Comparison of ENCODE assay signal across 8 cellular contexts in the genomic region with DNA sequence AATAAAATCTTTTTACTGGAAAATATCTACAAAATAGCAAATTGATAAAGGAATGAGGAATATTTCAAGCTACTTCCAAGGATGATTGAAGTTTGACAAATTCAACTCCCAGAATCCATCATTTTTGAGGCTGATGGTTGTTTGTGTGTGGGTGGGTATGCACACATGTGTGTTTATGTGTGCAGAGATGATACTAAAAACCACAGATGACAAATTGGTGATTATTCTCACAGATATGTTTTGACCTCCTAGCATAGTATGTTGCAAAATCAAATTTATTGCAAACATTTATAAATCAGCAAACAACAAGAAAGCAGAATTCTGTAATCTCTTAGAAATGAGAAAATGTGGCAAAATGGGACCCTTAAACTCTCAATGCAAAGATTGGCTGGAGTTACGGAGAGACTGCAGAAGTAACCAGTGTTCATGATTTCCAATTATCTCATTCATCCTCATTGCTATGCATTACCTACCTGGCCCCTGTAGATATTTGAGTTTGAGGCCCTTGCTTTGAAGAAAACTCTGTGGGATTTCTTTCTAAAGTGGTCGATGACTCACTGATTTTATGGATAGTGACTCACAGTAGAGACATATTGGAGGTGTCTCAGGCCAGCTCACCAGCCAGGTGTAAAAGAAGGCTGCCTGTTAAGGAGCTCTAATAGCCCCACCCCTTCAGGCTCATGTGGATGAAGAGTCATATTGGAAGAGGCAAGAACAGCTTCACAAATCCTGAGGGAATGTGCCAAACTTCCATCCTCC. TPM values are rescaled to one million over a fixed set of nuclear protein-coding genes. Genes with fewer than 3 reads are reported as not detected.
DNase-seq lines count a peak whose midpoint lies in the region; ATAC-seq and TF ChIP-seq lines count a peak whose summit lies in the region.

No MANE protein-coding gene starts in this region.

- no peaks in the 10 kb centered on the region for H3K9me3 ChIP-seq in WERI-Rb-1 (ENCODE audit: severe bottlenecking)

- H3K27ac ChIP-seq in WERI-Rb-1: no peak overlapping the region

- DNase-seq in HPDE6-E6E7 (ENCODE audit: extremely low spot score) (peak; percentile 81), fibroblast of villous mesenchyme (ENCODE audit: low read depth) (peak; percentile 77), WERI-Rb-1 (no peak), DMS153 (lab: John Stamatoyannopoulos, UW) (no peak), D341Med (ENCODE audit: low spot score) (no peak)
- DNase-seq in activated CD4-positive, alpha-beta T cell treated with anti-CD3 and anti-CD28 coated beads for 48 hours: peak; percentile 53
- DNase-seq in stimulated activated CD8-positive, alpha-beta memory T cell treated with anti-CD3 and anti-CD28 coated beads, Interleukin-15, amount 100 ng/mL, for 24 hours (ENCODE audit: low read depth): peak; percentile 4

- TF ChIP-seq CTCF in fibroblast of villous mesenchyme (IDR thresholded peaks at IDR 0.05; ENCODE audit: insufficient read depth, low read depth, low read length) (no peak), WERI-Rb-1 (IDR thresholded peaks at IDR 0.05; ENCODE audit: low read depth, low read length) (no peak)

- no peaks in the 10 kb centered on the region for H3K36me3 ChIP-seq in WERI-Rb-1

- ATAC-seq in HG02763 (IDR thresholded peaks at IDR 0.05; ENCODE audit: unreplicated experiment): no peak

- no peaks in the 10 kb centered on the region for H3K27me3 ChIP-seq in WERI-Rb-1 (ENCODE audit: insufficient read depth, low read depth, severe bottlenecking)

- H3K4me3 ChIP-seq in fibroblast of villous mesenchyme (ENCODE audit: low read depth, low read length): no peak overlapping the region
- H3K4me3 ChIP-seq in WERI-Rb-1 (ENCODE audit: low read depth, low read length): no peak overlapping the region

RNA-seq across cellular contexts. Expression of gene TMC1, which starts 44.6 kb away (rescaled TPM):
- under 0.01 and 1.3 TPM in 2 replicates for total RNA-seq in fibroblast of villous mesenchyme

Comparison
In these comparisons a context has a peak if more than half of its experiments do, and no peak if none do; other contexts are left out.
1. DNase-seq: peak in HPDE6-E6E7 (single experiment), activated CD4-positive, alpha-beta T cell treated with anti-CD3 and anti-CD28 coated beads for 48 hours (single experiment), fibroblast of villous mesenchyme (single experiment) and stimulated activated CD8-positive, alpha-beta memory T cell treated with anti-CD3 and anti-CD28 coated beads, Interleukin-15, amount 100 ng/mL, for 24 hours (single experiment); none in WERI-Rb-1 (single experiment), DMS153 (single experiment) and D341Med (single experiment).